22 cellular contexts compared by ENCODE assay signal in the genomic region with DNA sequence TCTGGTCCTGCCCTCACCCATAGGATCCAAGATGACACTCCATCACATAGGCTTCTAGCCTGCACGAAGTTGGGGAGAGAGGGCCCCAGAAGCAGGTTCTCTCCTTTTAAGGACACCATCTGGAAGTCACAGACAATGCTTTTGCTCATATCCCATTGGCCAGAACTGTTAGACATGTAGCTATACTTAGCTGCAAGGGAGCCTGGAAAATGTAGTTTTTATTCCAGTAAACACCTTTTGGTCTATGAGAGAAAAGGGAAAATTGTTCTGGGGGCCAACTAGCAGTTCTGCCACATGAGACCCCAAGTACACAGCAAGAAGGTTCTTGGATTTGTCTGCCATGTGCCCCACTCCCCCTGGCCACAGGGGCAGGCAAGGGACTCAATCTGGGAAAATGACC.
DNase-seq lines count a peak whose midpoint lies in the region; ATAC-seq and TF ChIP-seq lines count a peak whose summit lies in the region.
"Had no signal": no experiment of that assay in that cellular context is flagged by ENCODE, and none has a peak within 500 bp of the region (broad histone marks: within the 10 kb centered on the region; RNA-seq: fewer than 3 reads in every experiment).

No MANE protein-coding gene starts in this region.

- H3K36me3 ChIP-seq in endodermal cell (ENCODE audit: control insufficient read depth, insufficient read depth, low read length), result no peaks in the 10 kb centered on the region
- H3K36me3 ChIP-seq: SJCRH30 had no signal

- no peak for TF ChIP-seq CTCF in natural killer cell (IDR thresholded peaks at IDR 0.05)
- TF ChIP-seq CTCF in endodermal cell (conservative IDR thresholded peaks at IDR 0.05), result no peak
- no peak for TF ChIP-seq CTCF in progenitor cell of endocrine pancreas (IDR thresholded peaks at IDR 0.05; ENCODE audit: unreplicated experiment)
- no peak for TF ChIP-seq CTCF in foreskin fibroblast (IDR thresholded peaks at IDR 0.05; ENCODE audit: low read depth, low read length)

- H3K9ac ChIP-seq in endodermal cell (ENCODE audit: extremely low read depth, low read length, poor library complexity, severe bottlenecking), result no peak overlapping the region

- peaks cover 8% of the 10 kb centered on the region for H3K36me3 Mint-ChIP-seq in natural killer cell treated with Interleukin-12 subunit alpha and Interleukin-12 subunit beta and Interleukin-15 and Interleukin-18, amount 100 ng/mL, for 72 hours
- H3K36me3 Mint-ChIP-seq in natural killer cell, result peaks cover 8% of the 10 kb centered on the region
- peaks cover 5% of the 10 kb centered on the region for H3K36me3 Mint-ChIP-seq in endodermal cell (ENCODE audit: low read depth)
- H3K36me3 Mint-ChIP-seq in progenitor cell of endocrine pancreas (ENCODE audit: insufficient read depth), result peaks cover 3% of the 10 kb centered on the region

- no peak overlapping the region for H3K4me3 Mint-ChIP-seq in natural killer cell treated with Interleukin-12 subunit alpha and Interleukin-12 subunit beta and Interleukin-15 and Interleukin-18, amount 100 ng/mL, for 72 hours
- H3K4me3 Mint-ChIP-seq in natural killer cell (no peak overlapping the region), endodermal cell (no peak overlapping the region), progenitor cell of endocrine pancreas (ENCODE audit: low read depth) (no peak overlapping the region)

- H3K9me3 ChIP-seq in endodermal cell (ENCODE audit: control insufficient read depth, low read length), result peaks cover 19% of the 10 kb centered on the region

- H3K4me3 ChIP-seq in endodermal cell (ENCODE audit: low read length), result peak overlapping the region; percentile 56
- H3K4me3 ChIP-seq in foreskin fibroblast (ENCODE audit: low read depth in 1 of 2, low read length in 2 of 2), result no peak overlapping the region
- H3K4me3 ChIP-seq: SJCRH30 had no signal

- DNase-seq in natural killer cell treated with Interleukin-12 subunit alpha and Interleukin-12 subunit beta and Interleukin-15 and Interleukin-18, amount 100 ng/mL, for 72 hours (ENCODE audit: low spot score), result peak; percentile 28
- DNase-seq in natural killer cell (no peak), endodermal cell (peak; percentile 20), progenitor cell of endocrine pancreas (ENCODE audit: low spot score, unreplicated experiment) (no peak), SIG-M5 treated with dmso at 0.1 percent for 504 hours (lab: John Stamatoyannopoulos, UW; ENCODE audit: unreplicated experiment) (no peak), foreskin fibroblast (no peak), NCI-H187 (lab: John Stamatoyannopoulos, UW) (no peak)
- DNase-seq: DMS53; EL; GF-D8; KBM-7; MM.1S; NCI-H1092; NCI-H1436; NCI-H2029; NCI-H226; NCI-H524; NCI-H774; NK-92 treated with Interleukin-12 subunit alpha and Interleukin-12 subunit beta, amount 100 ng/mL, for 24 hours; SJCRH30 had no signal

- H3K27me3 ChIP-seq in endodermal cell (ENCODE audit: control insufficient read depth, insufficient read depth, low read length, poor library complexity, severe bottlenecking), result no peaks in the 10 kb centered on the region
- H3K27me3 ChIP-seq: SJCRH30 had no signal

- H3K27ac Mint-ChIP-seq in natural killer cell treated with Interleukin-12 subunit alpha and Interleukin-12 subunit beta and Interleukin-15 and Interleukin-18, amount 100 ng/mL, for 72 hours, result no peak overlapping the region
- H3K27ac Mint-ChIP-seq in natural killer cell (no peak overlapping the region), endodermal cell (no peak overlapping the region), progenitor cell of endocrine pancreas (peak overlapping the region; percentile 50)

- H3K27me3 Mint-ChIP-seq in natural killer cell treated with Interleukin-12 subunit alpha and Interleukin-12 subunit beta and Interleukin-15 and Interleukin-18, amount 100 ng/mL, for 72 hours, result peaks cover 0 to 2% of the 10 kb centered on the region in 2 donors
- H3K27me3 Mint-ChIP-seq in natural killer cell (ENCODE audit: low read depth in 2 of 2), result no peaks in the 10 kb centered on the region
- H3K27me3 Mint-ChIP-seq in endodermal cell (ENCODE audit: insufficient read depth), result no peaks in the 10 kb centered on the region
- H3K27me3 Mint-ChIP-seq in progenitor cell of endocrine pancreas, result no peaks in the 10 kb centered on the region

- ATAC-seq in natural killer cell treated with Interleukin-12 subunit alpha and Interleukin-12 subunit beta and Interleukin-15 and Interleukin-18, amount 100 ng/mL, for 72 hours, result no peak
- ATAC-seq in natural killer cell, result no peak
- ATAC-seq: Panc1 had no signal

- peaks cover 3% of the 10 kb centered on the region for H3K4me1 ChIP-seq in endodermal cell (ENCODE audit: control insufficient read depth, insufficient read depth, low read length)

- 92 to 100% methylated on average over 1 of the region's 1 CpG for WGBS in endodermal cell (ENCODE audit: insufficient coverage in 1 of 2, insufficient read length in 1 of 2), 2 experiments

- peaks cover 5% of the 10 kb centered on the region for H3K9me3 Mint-ChIP-seq in natural killer cell treated with Interleukin-12 subunit alpha and Interleukin-12 subunit beta and Interleukin-15 and Interleukin-18, amount 100 ng/mL, for 72 hours
- peaks cover 3 to 7% of the 10 kb centered on the region in 2 donors for H3K9me3 Mint-ChIP-seq in natural killer cell
- H3K9me3 Mint-ChIP-seq in endodermal cell, result peaks cover 19% of the 10 kb centered on the region
- no peaks in the 10 kb centered on the region for H3K9me3 Mint-ChIP-seq in progenitor cell of endocrine pancreas (ENCODE audit: low read depth)

- no peak overlapping the region for H3K27ac ChIP-seq in endodermal cell (ENCODE audit: low read depth, low read length)
- H3K27ac ChIP-seq: C4-2B, SJCRH30 had no signal

- intact Hi-C loops in natural killer cell (cut with micrococcal nuclease), result no loop called here

- H3K4me1 Mint-ChIP-seq in natural killer cell treated with Interleukin-12 subunit alpha and Interleukin-12 subunit beta and Interleukin-15 and Interleukin-18, amount 100 ng/mL, for 72 hours (ENCODE audit: low read depth in 2 of 2), result peaks cover 8% of the 10 kb centered on the region in 2 donors
- H3K4me1 Mint-ChIP-seq in natural killer cell (peaks cover 8 to 10% of the 10 kb centered on the region in 2 donors), endodermal cell (peaks cover 28% of the 10 kb centered on the region), progenitor cell of endocrine pancreas (ENCODE audit: low read depth) (peaks cover 34% of the 10 kb centered on the region)

Comparison
In these comparisons a context has a peak if more than half of its experiments do, and no peak if none do; other contexts are left out.
1. DNase-seq: peak in natural killer cell treated with Interleukin-12 subunit alpha and Interleukin-12 subunit beta and Interleukin-15 and Interleukin-18, amount 100 ng/mL, for 72 hours (single experiment) and endodermal cell (single experiment); none in natural killer cell (single experiment), progenitor cell of endocrine pancreas (single experiment), SIG-M5 treated with dmso at 0.1 percent for 504 hours (single experiment), foreskin fibroblast (0 of 2) and NCI-H187 (0 of 2).